Comparison of ENCODE assay signal across 15 cellular contexts in the genomic region with DNA sequence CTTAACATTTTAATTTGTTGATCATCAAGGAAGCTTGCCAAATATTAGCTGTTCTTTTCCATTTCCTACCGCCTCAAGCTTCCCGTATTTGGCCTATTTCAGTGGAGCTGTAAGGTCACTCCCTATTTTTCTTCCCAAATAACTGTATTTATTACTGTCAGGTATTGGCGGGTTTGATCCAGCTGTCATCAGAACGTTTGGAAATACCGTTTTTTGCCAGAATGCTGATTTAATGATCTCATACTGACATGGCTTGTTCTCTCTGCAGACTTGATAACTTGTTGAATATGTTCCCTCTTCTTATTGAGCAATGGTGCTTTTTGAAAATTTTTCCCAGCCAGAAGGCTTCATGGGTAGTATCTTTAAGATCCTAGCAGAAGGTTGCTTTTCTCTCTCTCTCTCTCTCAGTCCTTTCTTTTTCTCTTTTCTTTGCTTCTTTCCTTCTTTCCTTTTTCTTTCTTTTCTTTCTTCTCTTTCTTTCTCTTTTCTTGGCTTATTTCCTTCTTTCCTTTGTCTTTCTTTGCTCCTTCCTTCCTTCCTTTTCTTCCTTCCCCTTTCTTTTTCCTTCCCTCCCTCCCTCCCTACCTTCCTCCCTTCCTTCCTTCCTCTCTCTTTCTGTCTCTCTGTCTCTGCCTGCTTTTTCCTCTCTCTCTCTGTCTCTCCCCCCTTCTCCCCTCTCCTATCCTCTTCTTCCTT. TPM values are rescaled to one million over a fixed set of nuclear protein-coding genes. Genes with fewer than 3 reads are reported as not detected.
A peak's percentile ranks its signal among the peaks of the same experiment; 100 is the strongest.
DNase-seq lines count a peak whose midpoint lies in the region; ATAC-seq and TF ChIP-seq lines count a peak whose summit lies in the region.
"Had no signal": no experiment of that assay in that cellular context is flagged by ENCODE, and none has a peak within 500 bp of the region (broad histone marks: within the 10 kb centered on the region; RNA-seq: fewer than 3 reads in every experiment).

No MANE protein-coding gene starts in this region.

- no peak overlapping the region for H3K27ac Mint-ChIP-seq in type B pancreatic cell
- H3K27ac Mint-ChIP-seq: activated CD8-positive, alpha-beta memory T cell treated with anti-CD3 and anti-CD28 coated beads, Interleukin-2, amount 10 ng/mL, durations not matched to agents 7 days and 5 days had no signal

- no peak overlapping the region for H2AFZ ChIP-seq in OCI-LY7 (ENCODE audit: low read length)

- H3K27me3 ChIP-seq in BLaER1 (no peaks in the 10 kb centered on the region), neutrophil (no peaks in the 10 kb centered on the region)

- peaks cover 12% of the 10 kb centered on the region; the same call in 1 of the 2 replicates for H3K36me3 ChIP-seq in BLaER1
- peaks cover 27% of the 10 kb centered on the region for H3K36me3 ChIP-seq in OCI-LY7 (ENCODE audit: insufficient read depth, low read length)
- no peaks in the 10 kb centered on the region for H3K36me3 ChIP-seq in neutrophil

- H4K20me1 ChIP-seq in BLaER1 (peaks cover 61% of the 10 kb centered on the region), OCI-LY7 (ENCODE audit: insufficient read depth, low read length) (no peaks in the 10 kb centered on the region)

- no peaks in the 10 kb centered on the region for H3K9me2 ChIP-seq in OCI-LY7 (ENCODE audit: insufficient read depth, low read length)

- H3K4me3 ChIP-seq in BLaER1 = no peak overlapping the region
- H3K4me3 ChIP-seq in OCI-LY7 (ENCODE audit: low read depth, low read length, poor library complexity, severe bottlenecking) = peak overlapping the region; percentile 74
- peak overlapping the region in 1 of 2 experiments; percentile 16 for H3K4me3 ChIP-seq in neutrophil (ENCODE audit: low read depth in 1 of 2, low read length in 1 of 2)

- H3K36me3 Mint-ChIP-seq in type B pancreatic cell = peaks cover 6% of the 10 kb centered on the region
- H3K36me3 Mint-ChIP-seq: activated CD8-positive, alpha-beta memory T cell treated with anti-CD3 and anti-CD28 coated beads, Interleukin-2, amount 10 ng/mL, durations not matched to agents 7 days and 5 days had no signal

- peaks cover 85% of the 10 kb centered on the region for H3K79me2 ChIP-seq in OCI-LY7 (ENCODE audit: insufficient read depth, low read depth, low read length)

- no peaks in the 10 kb centered on the region for H3K9me3 ChIP-seq in BLaER1
- peaks cover 4% of the 10 kb centered on the region; the same call in 1 of the 2 replicates for H3K9me3 ChIP-seq in OCI-LY7 (ENCODE audit: low read length)
- H3K9me3 ChIP-seq in neutrophil = no peaks in the 10 kb centered on the region

- TF ChIP-seq CTCF in OCI-LY7 (conservative IDR thresholded peaks at IDR 0.05; ENCODE audit: low read length) = no peak
- no peak for TF ChIP-seq CTCF in neutrophil (IDR thresholded peaks at IDR 0.05)
- no peak for TF ChIP-seq CTCF in type B pancreatic cell (conservative IDR thresholded peaks at IDR 0.05)

- intact Hi-C loops in OCI-LY7 (cut with micrococcal nuclease; ENCODE audit: unreplicated experiment) = loop anchor here (5.0 kb wide), 3 partner anchors 172 to 573 kb away; partner anchors contain the start of gene ORAI2

- H3K4me1 Mint-ChIP-seq in type B pancreatic cell (ENCODE audit: unreplicated experiment) = peaks cover 66% of the 10 kb centered on the region

- H3K4me2 ChIP-seq in BLaER1 (peak overlapping the region; percentile 99), OCI-LY7 (ENCODE audit: low read length) (peak overlapping the region; percentile 100)

- DNase-seq in OCI-LY7 (ENCODE audit: low spot score) = peak; percentile 17
- peak; percentile 58 for DNase-seq in fibroblast of gingiva (ENCODE audit: low read depth)
- no peak for DNase-seq in type B pancreatic cell (ENCODE audit: extremely low spot score, unreplicated experiment)
- DNase-seq in NCI-H82 (lab: John Stamatoyannopoulos, UW) = no peak
- no peak for DNase-seq in KG1 (lab: John Stamatoyannopoulos, UW)
- DNase-seq: activated CD8-positive, alpha-beta memory T cell treated with anti-CD3 and anti-CD28 coated beads, Interleukin-2, amount 10 ng/mL, durations not matched to agents 7 days and 5 days; CD4-positive, CD25-positive, alpha-beta regulatory T cell; left colon; NCI-H1105; T1000 had no signal

- no TSS peak for BruUV-seq in OCI-LY7 (replicated peaks; lab: Mats Ljungman, UMichigan)

- H3K27me3 Mint-ChIP-seq in type B pancreatic cell = no peaks in the 10 kb centered on the region
- H3K27me3 Mint-ChIP-seq: activated CD8-positive, alpha-beta memory T cell treated with anti-CD3 and anti-CD28 coated beads, Interleukin-2, amount 10 ng/mL, durations not matched to agents 7 days and 5 days; CD4-positive, CD25-positive, alpha-beta regulatory T cell; progenitor cell of endocrine pancreas had no signal

- H3K9ac ChIP-seq in BLaER1 = peak overlapping the region; percentile 6; the same call in 1 of the 2 replicates

- ATAC-seq in GM19351 (IDR thresholded peaks at IDR 0.05; ENCODE audit: unreplicated experiment) = no peak
- ATAC-seq: activated CD8-positive, alpha-beta memory T cell treated with anti-CD3 and anti-CD28 coated beads, Interleukin-2, amount 10 ng/mL, durations not matched to agents 7 days and 5 days; HCT116; left colon had no signal

- POLR2A ChIA-PET in OCI-LY7 (lab: Charles Lee) = interaction anchor here (0.6 to 8.0 kb wide), 19 partner anchors 6 to 132 kb away, joined by 3 to 141 read pairs (median 5); partner anchors contain the start of gene CUX1

- H3K4me1 ChIP-seq in BLaER1 = peaks cover 92% of the 10 kb centered on the region
- peaks cover 99% of the 10 kb centered on the region for H3K4me1 ChIP-seq in OCI-LY7 (ENCODE audit: insufficient read depth, low read length, poor library complexity, severe bottlenecking)
- peaks cover 65% of the 10 kb centered on the region in 2 experiments for H3K4me1 ChIP-seq in neutrophil (ENCODE audit: control insufficient read depth in 1 of 2, insufficient read depth in 1 of 2, low read depth in 1 of 2, low read length in 1 of 2)

- no peaks in the 10 kb centered on the region for H3K9me3 Mint-ChIP-seq in type B pancreatic cell
- H3K9me3 Mint-ChIP-seq: CD4-positive, CD25-positive, alpha-beta regulatory T cell had no signal

- CTCF ChIA-PET in OCI-LY7 (lab: Charles Lee; ENCODE audit: unreplicated experiment) = no interaction called here

- H3K4me3 Mint-ChIP-seq in type B pancreatic cell = no peak overlapping the region
- H3K4me3 Mint-ChIP-seq: activated CD8-positive, alpha-beta memory T cell treated with anti-CD3 and anti-CD28 coated beads, Interleukin-2, amount 10 ng/mL, durations not matched to agents 7 days and 5 days had no signal

- H3K27ac ChIP-seq in BLaER1 = peak overlapping the region; percentile 86
- H3K27ac ChIP-seq in OCI-LY7 (ENCODE audit: low read depth, low read length, poor library complexity, severe bottlenecking) = peak overlapping the region; percentile 97
- H3K27ac ChIP-seq in neutrophil = peak overlapping the region; percentile 94

RNA-seq across cellular contexts. Expression of gene CUX1, which starts 42.1 kb away (rescaled TPM):
- 131 and 143 TPM in 2 replicates for total RNA-seq in OCI-LY7 (2014; rRNA removed; shearing (Covaris generic))
- total RNA-seq in OCI-LY7 (2022) = 199 and 247 TPM in 2 replicates
- total RNA-seq in type B pancreatic cell (ENCODE audit: low replicate concordance) = 76.4 and 79.2 TPM in 2 replicates

Comparison
In these comparisons a context has a peak if more than half of its experiments do, and no peak if none do; other contexts are left out.
1. DNase-seq: peak in OCI-LY7 (single experiment) and fibroblast of gingiva (single experiment); none in type B pancreatic cell (single experiment), NCI-H82 (single experiment) and KG1 (single experiment).
2. Peak in every context shown above with its lines, with median percentiles within 50 percentile points of each other: H3K27ac ChIP-seq.